Comparison of ENCODE assay signal across 1 cellular context in genomic region chr22:31055322-31056159, GRCh38.
TF ChIP-seq lines count a peak whose summit lies in the region.

No MANE protein-coding gene starts in this region.

TF ChIP-seq in HepG2, 621 proteins besides CTCF, POLR2A, EP300 and RAD21 (continued from another document):
- TF ChIP-seq ZUFSP (CRISPR knock-in tag; IDR thresholded peaks at IDR 0.05; ENCODE audit: borderline replicate concordance) (no peak), ARID5B (CRISPR knock-in tag; IDR thresholded peaks at IDR 0.05) (peak; percentile 97), ZNF180 (CRISPR knock-in tag; IDR thresholded peaks at IDR 0.05; ENCODE audit: borderline replicate concordance, low read depth) (no peak), BHLHE40 (IDR thresholded peaks at IDR 0.05; ENCODE audit: low read length) (peak; percentile 66), ZBTB37 (CRISPR knock-in tag; IDR thresholded peaks at IDR 0.05) (peak; percentile 46; the same call in 1 of the 2 replicates), HOMEZ (CRISPR knock-in tag; IDR thresholded peaks at IDR 0.05; ENCODE audit: low read depth) (peak; percentile 89), ZNF580 (CRISPR knock-in tag; IDR thresholded peaks at IDR 0.05; ENCODE audit: borderline replicate concordance, low read depth) (peak; percentile 68; the same call in 1 of the 2 replicates), ELK4 (CRISPR knock-in tag; IDR thresholded peaks at IDR 0.05; ENCODE audit: borderline replicate concordance) (no peak), HDAC1 (CRISPR knock-in tag; IDR thresholded peaks at IDR 0.05) (peak; percentile 93), CREB3 (CRISPR knock-in tag; IDR thresholded peaks at IDR 0.05) (peak; percentile 50; the same call in 1 of the 2 replicates), ZNF317 (CRISPR knock-in tag; IDR thresholded peaks at IDR 0.05) (peak; percentile 63; the same call in 1 of the 2 replicates)
- TF ChIP-seq, protein P1, sequence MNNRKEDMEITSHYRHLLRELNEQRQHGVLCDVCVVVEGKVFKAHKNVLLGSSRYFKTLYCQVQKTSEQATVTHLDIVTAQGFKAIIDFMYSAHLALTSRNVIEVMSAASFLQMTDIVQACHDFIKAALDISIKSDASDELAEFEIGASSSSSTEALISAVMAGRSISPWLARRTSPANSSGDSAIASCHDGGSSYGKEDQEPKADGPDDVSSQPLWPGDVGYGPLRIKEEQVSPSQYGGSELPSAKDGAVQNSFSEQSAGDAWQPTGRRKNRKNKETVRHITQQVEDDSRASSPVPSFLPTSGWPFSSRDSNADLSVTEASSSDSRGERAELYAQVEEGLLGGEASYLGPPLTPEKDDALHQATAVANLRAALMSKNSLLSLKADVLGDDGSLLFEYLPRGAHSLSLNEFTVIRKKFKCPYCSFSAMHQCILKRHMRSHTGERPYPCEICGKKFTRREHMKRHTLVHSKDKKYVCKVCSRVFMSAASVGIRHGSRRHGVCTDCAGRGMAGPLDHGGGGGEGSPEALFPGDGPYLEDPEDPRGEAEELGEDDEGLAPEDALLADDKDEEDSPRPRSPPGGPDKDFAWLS (CRISPR knock-in tag; IDR thresholded peaks at IDR 0.05; ENCODE audit: borderline replicate concordance) = no peak
- TF ChIP-seq, protein P2, sequence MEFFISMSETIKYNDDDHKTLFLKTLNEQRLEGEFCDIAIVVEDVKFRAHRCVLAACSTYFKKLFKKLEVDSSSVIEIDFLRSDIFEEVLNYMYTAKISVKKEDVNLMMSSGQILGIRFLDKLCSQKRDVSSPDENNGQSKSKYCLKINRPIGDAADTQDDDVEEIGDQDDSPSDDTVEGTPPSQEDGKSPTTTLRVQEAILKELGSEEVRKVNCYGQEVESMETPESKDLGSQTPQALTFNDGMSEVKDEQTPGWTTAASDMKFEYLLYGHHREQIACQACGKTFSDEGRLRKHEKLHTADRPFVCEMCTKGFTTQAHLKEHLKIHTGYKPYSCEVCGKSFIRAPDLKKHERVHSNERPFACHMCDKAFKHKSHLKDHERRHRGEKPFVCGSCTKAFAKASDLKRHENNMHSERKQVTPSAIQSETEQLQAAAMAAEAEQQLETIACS (CRISPR knock-in tag; IDR thresholded peaks at IDR 0.05) = no peak
TF ChIP-seq in HepG2: peak in this region for 300.
